Comparison of ENCODE assay signal across 11 cellular contexts in the genomic region with DNA sequence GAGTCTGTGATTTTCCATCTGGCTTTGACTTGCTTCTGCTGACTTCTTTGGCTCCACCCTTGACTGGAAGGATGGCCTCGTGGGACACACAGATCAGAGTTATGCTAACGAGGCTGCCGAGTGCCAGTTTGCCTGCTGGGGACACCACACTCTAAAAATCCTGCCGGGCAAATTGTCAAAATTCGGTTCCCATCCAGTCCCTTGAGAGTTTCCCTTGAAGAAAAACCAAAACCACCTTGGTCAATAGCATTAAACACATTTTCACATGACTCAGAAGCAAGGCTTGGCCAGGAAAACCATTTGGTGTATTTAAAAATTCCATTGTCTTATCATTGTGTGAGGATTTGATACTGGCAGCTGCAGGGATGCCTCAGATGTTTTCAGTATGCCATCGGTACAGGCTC. TPM values are rescaled to one million over a fixed set of nuclear protein-coding genes. Genes with fewer than 3 reads are reported as not detected.
DNase-seq lines count a peak whose midpoint lies in the region; ATAC-seq lines count a peak whose summit lies in the region.
"Had no signal": no experiment of that assay in that cellular context is flagged by ENCODE, and none has a peak within 500 bp of the region (broad histone marks: within the 10 kb centered on the region; RNA-seq: fewer than 3 reads in every experiment).

No MANE protein-coding gene starts in this region.

- H2AFZ ChIP-seq in GM23248 = peak overlapping the region; percentile 27; the same call in 1 of the 2 replicates

- in situ Hi-C loops in GM23248 (cut with MboI) = no loop called here

- H3K9ac ChIP-seq in GM23248 (no peak overlapping the region), skeletal muscle tissue (ENCODE audit: low read depth in 1 of 3, low read length in 3 of 3) (no peak overlapping the region)

- H3K36me3 ChIP-seq in GM23248 (ENCODE audit: low read depth) (no peaks in the 10 kb centered on the region), SJSA1 (no peaks in the 10 kb centered on the region), skeletal muscle tissue (ENCODE audit: control insufficient read depth in 3 of 3, insufficient read depth in 3 of 3, low read length in 3 of 3) (no peaks in the 10 kb centered on the region)
- H3K36me3 ChIP-seq: cardiac muscle cell had no signal

- H3K9me2 ChIP-seq in GM23248 (ENCODE audit: insufficient read depth) = no peaks in the 10 kb centered on the region

- H3K4me3 ChIP-seq in GM23248 (0 out of 2 replicates have a peak overlapping the region, but pooled peaks have one; percentile 6), SJSA1 (no peak overlapping the region), skeletal muscle tissue (ENCODE audit: low read length in 3 of 3) (peak overlapping the region in 1 of 3 donors; percentile 39)
- H3K4me3 ChIP-seq: cardiac muscle cell had no signal

- 0 to 4% methylated on average over 6 of the region's 6 CpGs for WGBS in GM23248 (ENCODE audit: low coverage in 1 of 2, low lambda C conversion rate in 2 of 2, missing lambda C conversion rate in 2 of 2), 2 experiments

- peak; percentile 91 for ATAC-seq in Right ventricle myocardium inferior
- ATAC-seq in HG02623 (IDR thresholded peaks at IDR 0.05; ENCODE audit: unreplicated experiment) = no peak
- no peak for ATAC-seq in HG02678 (IDR thresholded peaks at IDR 0.05; ENCODE audit: unreplicated experiment)
- ATAC-seq: activated CD8-positive, alpha-beta T cell treated with anti-CD3 and anti-CD28 coated beads, Interleukin-2, amount 10 ng/mL, durations not matched to agents 7 days and 5 days had no signal

- DNase-seq in GM23248 = peak; percentile 81
- DNase-seq in SJSA1 (ENCODE audit: low read depth in 1 of 2, low spot score in 2 of 2) = peak; percentile 75 to 82
- DNase-seq in Right ventricle myocardium inferior (ENCODE audit: missing footprints) = peak; percentile 83
- DNase-seq in NOMO-1 treated with DMSO at 0.1 percent for 48 hours (lab: John Stamatoyannopoulos, UW; ENCODE audit: unreplicated experiment) = no peak
- DNase-seq in SKM-1 (lab: John Stamatoyannopoulos, UW; ENCODE audit: unreplicated experiment) = no peak
- DNase-seq: activated CD8-positive, alpha-beta T cell treated with anti-CD3 and anti-CD28 coated beads, Interleukin-2, amount 10 ng/mL, durations not matched to agents 7 days and 5 days; DMS53 had no signal

- H4K20me1 ChIP-seq in GM23248 (ENCODE audit: insufficient read depth) = no peaks in the 10 kb centered on the region

- peaks cover 12% of the 10 kb centered on the region for H3K4me1 ChIP-seq in GM23248 (ENCODE audit: insufficient read depth)
- H3K4me1 ChIP-seq in SJSA1 (replicated peaks) = peaks cover 23% of the 10 kb centered on the region
- peaks cover 0 to 7% (median 2%) of the 10 kb centered on the region in 3 donors for H3K4me1 ChIP-seq in skeletal muscle tissue (ENCODE audit: control insufficient read depth in 3 of 3, insufficient read depth in 3 of 3, low read length in 3 of 3)

- intact Hi-C loops in Right ventricle myocardium inferior (cut with DNase I) = loop anchor here (5.0 kb wide), 1 partner anchor 36 kb away; no protein-coding TSS in a partner anchor

- no peaks in the 10 kb centered on the region for H3F3A ChIP-seq in GM23248 (ENCODE audit: insufficient read depth)

- no peaks in the 10 kb centered on the region for H3K79me2 ChIP-seq in GM23248 (ENCODE audit: insufficient read depth)

- H3K4me2 ChIP-seq in GM23248 (ENCODE audit: unreplicated experiment) = peak overlapping the region; percentile 37

- H3K27ac ChIP-seq in GM23248 = peak overlapping the region; percentile 28; the same call in 1 of the 2 replicates
- peak overlapping the region; percentile 31 for H3K27ac ChIP-seq in SJSA1
- H3K27ac ChIP-seq in skeletal muscle tissue (ENCODE audit: low read depth, low read length) = peak overlapping the region; percentile 51
- H3K27ac ChIP-seq: cardiac muscle cell had no signal

- H3K9me3 ChIP-seq in GM23248 (ENCODE audit: low read depth) (no peaks in the 10 kb centered on the region), SJSA1 (replicated peaks) (no peaks in the 10 kb centered on the region), skeletal muscle tissue (ENCODE audit: control insufficient read depth in 3 of 3, low read length in 3 of 3) (no peaks in the 10 kb centered on the region)

- H3K27me3 ChIP-seq in GM23248 (replicated peaks; ENCODE audit: insufficient read depth) (no peaks in the 10 kb centered on the region), SJSA1 (replicated peaks) (no peaks in the 10 kb centered on the region), skeletal muscle tissue (ENCODE audit: control insufficient read depth in 3 of 3, insufficient read depth in 3 of 3, low read length in 3 of 3) (no peaks in the 10 kb centered on the region)
- H3K27me3 ChIP-seq: cardiac muscle cell had no signal

RNA-seq across cellular contexts. Expression of gene KCNE4, which starts 41.4 kb away (rescaled TPM):
- 3.8 and 5.9 TPM in 2 replicates for total RNA-seq in GM23248 (2014; rRNA removed; shearing (Covaris generic))
- polyA plus RNA-seq in GM23248 (2016; fragmentation: Nextera tagmentation; extraction: Ambion mirVana) = 3.1 and 3.3 TPM in 2 replicates
- 3.1 and 4.3 TPM in 2 replicates for total RNA-seq in SJSA1 (2014; rRNA removed; shearing (Covaris generic))
- total RNA-seq in Right ventricle myocardium inferior = 3.6 TPM
- total RNA-seq in skeletal muscle tissue = 7.3 TPM
- total RNA-seq: activated CD8-positive, alpha-beta T cell treated with anti-CD3 and anti-CD28 coated beads, Interleukin-2, amount 10 ng/mL, durations not matched to agents 7 days and 5 days had no signal

Comparison
In these comparisons a context has a peak if more than half of its experiments do, and no peak if none do; other contexts are left out.
1. DNase-seq: peak in GM23248 (single experiment), SJSA1 (2 of 2) and Right ventricle myocardium inferior (single experiment); none in NOMO-1 treated with DMSO at 0.1 percent for 48 hours (single experiment) and SKM-1 (single experiment).
2. Peak in every context shown above with its lines, with median percentiles within 50 percentile points of each other: H3K27ac ChIP-seq.